19 cellular contexts compared by ENCODE assay signal in genomic region chr13:28171266-28171665, GRCh38. TPM values are rescaled to one million over a fixed set of nuclear protein-coding genes. Genes with fewer than 3 reads are reported as not detected.
DNase-seq lines count a peak whose midpoint lies in the region; ATAC-seq and TF ChIP-seq lines count a peak whose summit lies in the region.
"Had no signal": no experiment of that assay in that cellular context is flagged by ENCODE, and none has a peak within 500 bp of the region (broad histone marks: within the 10 kb centered on the region; RNA-seq: fewer than 3 reads in every experiment).

No MANE protein-coding gene starts in this region.

- no TSS peak for BruUV-seq in Caco-2 (replicated peaks; lab: Mats Ljungman, UMichigan)

- peaks cover 49 to 57% of the 10 kb centered on the region in 2 donors for H3K4me1 Mint-ChIP-seq in natural killer cell
- peaks cover 29 to 32% of the 10 kb centered on the region in 2 donors for H3K4me1 Mint-ChIP-seq in natural killer cell treated with Interleukin-12 subunit alpha and Interleukin-12 subunit beta and Interleukin-15 and Interleukin-18, amount 100 ng/mL, for 72 hours (ENCODE audit: low read depth in 2 of 2)
- peaks cover 16% of the 10 kb centered on the region for H3K4me1 Mint-ChIP-seq in Caco-2 (ENCODE audit: low read depth, unreplicated experiment)

- peak overlapping the region; percentile 36 to 50 for H3K27ac Mint-ChIP-seq in natural killer cell
- H3K27ac Mint-ChIP-seq in natural killer cell treated with Interleukin-12 subunit alpha and Interleukin-12 subunit beta and Interleukin-15 and Interleukin-18, amount 100 ng/mL, for 72 hours = no peak overlapping the region
- H3K27ac Mint-ChIP-seq in Caco-2 (ENCODE audit: unreplicated experiment) = no peak overlapping the region
- H3K27ac Mint-ChIP-seq: B cell, HFFc6 had no signal

- H3K4me3 Mint-ChIP-seq in natural killer cell (no peak overlapping the region), Caco-2 (ENCODE audit: unreplicated experiment) (no peak overlapping the region)
- H3K4me3 Mint-ChIP-seq in natural killer cell treated with Interleukin-12 subunit alpha and Interleukin-12 subunit beta and Interleukin-15 and Interleukin-18, amount 100 ng/mL, for 72 hours = no peak overlapping the region
- H3K4me3 Mint-ChIP-seq: B cell, HFFc6 had no signal

- WGBS in heart left ventricle, 4 donors = 89 to 93% (median 92%) methylated on average over 5 of the region's 5 CpGs

- H3K9me3 ChIP-seq in HUES48 (ENCODE audit: control insufficient read depth, insufficient read depth, low read length) (no peaks in the 10 kb centered on the region), heart left ventricle (no peaks in the 10 kb centered on the region), Caco-2 (no peaks in the 10 kb centered on the region)
- H3K9me3 ChIP-seq: SK-N-SH had no signal

- H3K4me3 ChIP-seq in HUES48 (ENCODE audit: low read depth, low read length) (no peak overlapping the region), heart left ventricle (no peak overlapping the region), Caco-2 (ENCODE audit: low read depth, low read length) (no peak overlapping the region)
- H3K4me3 ChIP-seq: PC-9 had no signal

- H3K4me1 ChIP-seq in HUES48 (ENCODE audit: control insufficient read depth, insufficient read depth, low read length) (peaks cover 22% of the 10 kb centered on the region; the same call in 1 of the 2 replicates), heart left ventricle (peaks cover 0 to 5% (median under 1%) of the 10 kb centered on the region in 12 donors), Caco-2 (no peaks in the 10 kb centered on the region)

- H3K27me3 ChIP-seq in HUES48 (ENCODE audit: control insufficient read depth, insufficient read depth, low read length) = no peaks in the 10 kb centered on the region
- H3K27me3 ChIP-seq in heart left ventricle = no peaks in the 10 kb centered on the region
- H3K27me3 ChIP-seq in Caco-2 (replicated peaks; ENCODE audit: control insufficient read depth, insufficient read depth, low read length) = no peaks in the 10 kb centered on the region

- TF ChIP-seq POLR2A in heart left ventricle (IDR thresholded peaks at IDR 0.05) = no peak

- H3K36me3 Mint-ChIP-seq in natural killer cell = no peaks in the 10 kb centered on the region
- H3K36me3 Mint-ChIP-seq in natural killer cell treated with Interleukin-12 subunit alpha and Interleukin-12 subunit beta and Interleukin-15 and Interleukin-18, amount 100 ng/mL, for 72 hours = peaks cover 6% of the 10 kb centered on the region
- H3K36me3 Mint-ChIP-seq in Caco-2 (ENCODE audit: insufficient read depth, unreplicated experiment) = peaks cover 6% of the 10 kb centered on the region

- intact Hi-C loops in natural killer cell (cut with micrococcal nuclease) (no loop called here), heart left ventricle (cut with DNase I) (no loop called here), Caco-2 (cut with micrococcal nuclease; ENCODE audit: unreplicated experiment) (no loop called here)

- H3K36me3 ChIP-seq in HUES48 (ENCODE audit: control insufficient read depth, insufficient read depth, low read length) = peaks cover 14% of the 10 kb centered on the region
- H3K36me3 ChIP-seq in heart left ventricle = peaks cover 0 to 20% (median 11%) of the 10 kb centered on the region in 9 donors
- H3K36me3 ChIP-seq in Caco-2 (ENCODE audit: control insufficient read depth, insufficient read depth, low read length) = no peaks in the 10 kb centered on the region

- H3K27me3 Mint-ChIP-seq in natural killer cell (ENCODE audit: low read depth in 2 of 2) (no peaks in the 10 kb centered on the region), Caco-2 (ENCODE audit: insufficient read depth, unreplicated experiment) (no peaks in the 10 kb centered on the region)
- H3K27me3 Mint-ChIP-seq in natural killer cell treated with Interleukin-12 subunit alpha and Interleukin-12 subunit beta and Interleukin-15 and Interleukin-18, amount 100 ng/mL, for 72 hours = no peaks in the 10 kb centered on the region
- H3K27me3 Mint-ChIP-seq: B cell had no signal

- H3K27ac ChIP-seq in HUES48 (ENCODE audit: low read depth, low read length) (peak overlapping the region; percentile 17), heart left ventricle (no peak overlapping the region)
- H3K27ac ChIP-seq: PC-9 had no signal

- TF ChIP-seq CTCF in natural killer cell (IDR thresholded peaks at IDR 0.05) (no peak), heart left ventricle (IDR thresholded peaks at IDR 0.05) (no peak), Caco-2 (IDR thresholded peaks at IDR 0.05; ENCODE audit: insufficient read depth in 1 of 2, low read depth in 1 of 2, low read length in 1 of 2, severe bottlenecking in 1 of 2, unreplicated experiment in 1 of 2) (no peak)

- ATAC-seq in natural killer cell (no peak), heart left ventricle (no peak)
- ATAC-seq in natural killer cell treated with Interleukin-12 subunit alpha and Interleukin-12 subunit beta and Interleukin-15 and Interleukin-18, amount 100 ng/mL, for 72 hours = no peak

- POLR2A ChIA-PET in Caco-2 (lab: Charles Lee) = no interaction called here

- CTCF ChIA-PET in Caco-2 (lab: Charles Lee) = no interaction called here

- H3K9me3 Mint-ChIP-seq in natural killer cell (no peaks in the 10 kb centered on the region), Caco-2 (ENCODE audit: unreplicated experiment) (no peaks in the 10 kb centered on the region)
- H3K9me3 Mint-ChIP-seq in natural killer cell treated with Interleukin-12 subunit alpha and Interleukin-12 subunit beta and Interleukin-15 and Interleukin-18, amount 100 ng/mL, for 72 hours = no peaks in the 10 kb centered on the region
- H3K9me3 Mint-ChIP-seq: HFFc6 had no signal

- H3K9ac ChIP-seq in HUES48 (ENCODE audit: low read depth, low read length) = no peak overlapping the region
- H3K9ac ChIP-seq: SK-N-SH had no signal

- no peak for DNase-seq in natural killer cell
- no peak for DNase-seq in natural killer cell treated with Interleukin-12 subunit alpha and Interleukin-12 subunit beta and Interleukin-15 and Interleukin-18, amount 100 ng/mL, for 72 hours (ENCODE audit: low spot score)
- peak; percentile 16 for DNase-seq in left kidney (ENCODE audit: low read depth, low spot score)
- no peak for DNase-seq in UCSD-AML1 (lab: John Stamatoyannopoulos, UW; ENCODE audit: unreplicated experiment)
- no peak for DNase-seq in heart left ventricle
- no peak for DNase-seq in Caco-2
- DNase-seq: H7, HFFc6, Kasumi-1, NCI-H1694 treated with DMSO at 0.1 percent for 48 hours, NCI-H2081 treated with DMSO at 0.1 percent for 48 hours, NCI-H446 treated with DMSO at 0.1 percent for 48 hours, NCI-H69, PC-9, RPMI8226, SHP77, SK-N-SH had no signal

RNA-seq across cellular contexts. Expression of gene PAN3, which starts 32.9 kb away (rescaled TPM):
- total RNA-seq in natural killer cell = 10 to 100 TPM; 80.0 to 94.2 (median 91.7) TPM
- total RNA-seq in natural killer cell treated with Interleukin-12 subunit alpha and Interleukin-12 subunit beta and Interleukin-15 and Interleukin-18, amount 100 ng/mL, for 72 hours = 10 to 100 TPM; 38.5 to 43.2 TPM
- 10 to 100 TPM in 3 of 9 donors, 1 to 10 TPM in 6; 7.4 to 18.8 (median 9.5) TPM for total RNA-seq in heart left ventricle
- 1 to 10 TPM; 4.1 to 5.6 TPM for polyA plus RNA-seq in heart left ventricle
- 37.5 and 38.4 TPM in 2 replicates for total RNA-seq in Caco-2 (2022)

Comparison
In these comparisons a context has a peak if more than half of its experiments do, and no peak if none do; other contexts are left out.
1. H3K27ac Mint-ChIP-seq: peak in natural killer cell (2 of 2); none in natural killer cell treated with Interleukin-12 subunit alpha and Interleukin-12 subunit beta and Interleukin-15 and Interleukin-18, amount 100 ng/mL, for 72 hours (0 of 2) and Caco-2 (single experiment).